Comparison of ENCODE assay signal across 1 cellular context in genomic region chr20:45976132-45976531, GRCh38.
TF ChIP-seq lines count a peak whose summit lies in the region.

No MANE protein-coding gene starts in this region.

TF ChIP-seq in H1, 55 proteins besides CTCF, POLR2A, EP300 and RAD21:
- no peak for TF ChIP-seq TAF1 (IDR thresholded peaks at IDR 0.05; ENCODE audit: low read depth, low read length)
- TF ChIP-seq JUN (IDR thresholded peaks at IDR 0.05; ENCODE audit: low read depth, low read length), result no peak
- TF ChIP-seq SIX5 (IDR thresholded peaks at IDR 0.05; ENCODE audit: low read depth, low read length), result no peak
- no peak for TF ChIP-seq TEAD4 (IDR thresholded peaks at IDR 0.05; ENCODE audit: low read depth, low read length)
- TF ChIP-seq CEBPB (IDR thresholded peaks at IDR 0.05; ENCODE audit: low read depth, low read length), result no peak
- TF ChIP-seq KDM1A (IDR thresholded peaks at IDR 0.05; ENCODE audit: borderline replicate concordance, low read length), result no peak
- TF ChIP-seq MAX (IDR thresholded peaks at IDR 0.05), result no peak
- no peak for TF ChIP-seq USF2 (IDR thresholded peaks at IDR 0.05; ENCODE audit: low read length)
TF ChIP-seq in H1: peak in this region for 0.
